In genomic region chr2:221563601-221564000, GRCh38 we compare ENCODE assay signal across 21 cellular contexts. TPM values are rescaled to one million over a fixed set of nuclear protein-coding genes. Genes with fewer than 3 reads are reported as not detected.
DNase-seq lines count a peak whose midpoint lies in the region; ATAC-seq and TF ChIP-seq lines count a peak whose summit lies in the region.
"Had no signal": no experiment of that assay in that cellular context is flagged by ENCODE, and none has a peak within 500 bp of the region (broad histone marks: within the 10 kb centered on the region; RNA-seq: fewer than 3 reads in every experiment).

No MANE protein-coding gene starts in this region.

- H3K4me3 ChIP-seq in endodermal cell (ENCODE audit: low read length) = peak overlapping the region; percentile 6
- no peak overlapping the region for H3K4me3 ChIP-seq in gastroesophageal sphincter
- H3K4me3 ChIP-seq: K562 had no signal

- H3K4me1 ChIP-seq in endodermal cell (ENCODE audit: control insufficient read depth, insufficient read depth, low read length) (peaks cover 6% of the 10 kb centered on the region), gastroesophageal sphincter (peaks cover 0 to 9% (median 0%) of the 10 kb centered on the region in 3 donors)

- H3K27ac ChIP-seq in caudate nucleus (ENCODE audit: low read depth, low read length) (peak overlapping the region; percentile 58), endodermal cell (ENCODE audit: low read depth, low read length) (no peak overlapping the region), gastroesophageal sphincter (no peak overlapping the region)
- H3K27ac ChIP-seq: HL-60 had no signal

- peaks cover 60% of the 10 kb centered on the region for H3K4me1 Mint-ChIP-seq in endodermal cell
- H3K4me1 Mint-ChIP-seq: CD14-positive monocyte had no signal

- ATAC-seq in gastroesophageal sphincter (no peak), HG02678 (IDR thresholded peaks at IDR 0.05; ENCODE audit: unreplicated experiment) (no peak)
- ATAC-seq: HepG2, K562, Panc1 had no signal

- H3K9ac ChIP-seq in endodermal cell (ENCODE audit: extremely low read depth, low read length, poor library complexity, severe bottlenecking) = no peak overlapping the region

- H3K9me3 ChIP-seq in endodermal cell (ENCODE audit: control insufficient read depth, low read length) (no peaks in the 10 kb centered on the region), gastroesophageal sphincter (no peaks in the 10 kb centered on the region)

- H3K36me3 Mint-ChIP-seq in endodermal cell (ENCODE audit: low read depth) = peaks cover 38% of the 10 kb centered on the region
- H3K36me3 Mint-ChIP-seq: CD14-positive monocyte had no signal

- peaks cover 53% of the 10 kb centered on the region for H3K36me3 ChIP-seq in endodermal cell (ENCODE audit: control insufficient read depth, insufficient read depth, low read length)
- H3K36me3 ChIP-seq in gastroesophageal sphincter = peaks cover 0 to 10% of the 10 kb centered on the region in 2 donors

- no peak overlapping the region for H3K27ac Mint-ChIP-seq in endodermal cell
- H3K27ac Mint-ChIP-seq: B cell, CD14-positive monocyte had no signal

- TF ChIP-seq POLR2A in gastroesophageal sphincter (IDR thresholded peaks at IDR 0.05) = no peak

- DNase-seq in D341Med (ENCODE audit: low spot score) = peak; percentile 48
- DNase-seq in NCI-H1694 treated with DMSO at 0.1 percent for 48 hours (lab: John Stamatoyannopoulos, UW) = peak; percentile 87
- peak in 1 of 61 donors; percentile 73 for DNase-seq in caudate nucleus (lab: John Stamatoyannopoulos, UW)
- DNase-seq in endodermal cell = no peak
- DNase-seq in SK-N-DZ (ENCODE audit: low spot score) = no peak
- no peak for DNase-seq in SHP77 (lab: John Stamatoyannopoulos, UW)
- DNase-seq: EL; H7; NCI-H1092; NCI-H1436; NCI-H2029; NCI-H345; NK-92 treated with Interleukin-12 subunit alpha and Interleukin-12 subunit beta, amount 100 ng/mL, for 24 hours had no signal

- TF ChIP-seq CTCF in endodermal cell (conservative IDR thresholded peaks at IDR 0.05) (no peak), gastroesophageal sphincter (IDR thresholded peaks at IDR 0.05) (no peak)

- WGBS in endodermal cell (ENCODE audit: insufficient coverage in 1 of 2, insufficient read length in 1 of 2), 2 experiments = 90 to 96% methylated on average over 6 to 9 of the region's 9 CpGs
- 98 to 100% methylated on average over 2 to 7 of the region's 9 CpGs for WGBS in gastroesophageal sphincter (ENCODE audit: low coverage in 1 of 2), 2 donors

- H3K27me3 Mint-ChIP-seq in endodermal cell (ENCODE audit: insufficient read depth) = peaks cover 2% of the 10 kb centered on the region

- H3K27me3 ChIP-seq in endodermal cell (ENCODE audit: control insufficient read depth, insufficient read depth, low read length, poor library complexity, severe bottlenecking) (no peaks in the 10 kb centered on the region), gastroesophageal sphincter (no peaks in the 10 kb centered on the region)

- no peak overlapping the region for H3K4me3 Mint-ChIP-seq in endodermal cell
- H3K4me3 Mint-ChIP-seq: B cell, CD14-positive monocyte had no signal

- no peaks in the 10 kb centered on the region for H3K9me3 Mint-ChIP-seq in endodermal cell

- no peak for TF ChIP-seq EP300 in gastroesophageal sphincter (IDR thresholded peaks at IDR 0.05)

RNA-seq across cellular contexts. Expression of gene EPHA4, which starts 8.5 kb away (rescaled TPM):
- total RNA-seq in endodermal cell (10 to 100 TPM; 74.1 to 87.3 TPM), gastroesophageal sphincter (10 to 100 TPM; 21.3 to 41.2 (median 31.6) TPM)
- 83.9 TPM for polyA plus RNA-seq in endodermal cell (2013, experiment 1 of 2)
- polyA plus RNA-seq in endodermal cell (2013, experiment 2 of 2) = 76.5 TPM
- polyA plus RNA-seq in SK-N-DZ (2014; cell fraction: cytosol; rRNA removed) = not detected in 2 replicates
- not detected in 2 replicates for polyA plus RNA-seq in SK-N-DZ (2014; cell fraction: nucleus; rRNA removed)
- total RNA-seq: HepG2 had no signal
- polyA plus RNA-seq: HepG2 had no signal

Comparison
In these comparisons a context has a peak if more than half of its experiments do, and no peak if none do; other contexts are left out.
1. DNase-seq: peak in D341Med (single experiment) and NCI-H1694 treated with DMSO at 0.1 percent for 48 hours (single experiment); none in endodermal cell (single experiment), SK-N-DZ (single experiment) and SHP77 (0 of 2).